In the genomic region with DNA sequence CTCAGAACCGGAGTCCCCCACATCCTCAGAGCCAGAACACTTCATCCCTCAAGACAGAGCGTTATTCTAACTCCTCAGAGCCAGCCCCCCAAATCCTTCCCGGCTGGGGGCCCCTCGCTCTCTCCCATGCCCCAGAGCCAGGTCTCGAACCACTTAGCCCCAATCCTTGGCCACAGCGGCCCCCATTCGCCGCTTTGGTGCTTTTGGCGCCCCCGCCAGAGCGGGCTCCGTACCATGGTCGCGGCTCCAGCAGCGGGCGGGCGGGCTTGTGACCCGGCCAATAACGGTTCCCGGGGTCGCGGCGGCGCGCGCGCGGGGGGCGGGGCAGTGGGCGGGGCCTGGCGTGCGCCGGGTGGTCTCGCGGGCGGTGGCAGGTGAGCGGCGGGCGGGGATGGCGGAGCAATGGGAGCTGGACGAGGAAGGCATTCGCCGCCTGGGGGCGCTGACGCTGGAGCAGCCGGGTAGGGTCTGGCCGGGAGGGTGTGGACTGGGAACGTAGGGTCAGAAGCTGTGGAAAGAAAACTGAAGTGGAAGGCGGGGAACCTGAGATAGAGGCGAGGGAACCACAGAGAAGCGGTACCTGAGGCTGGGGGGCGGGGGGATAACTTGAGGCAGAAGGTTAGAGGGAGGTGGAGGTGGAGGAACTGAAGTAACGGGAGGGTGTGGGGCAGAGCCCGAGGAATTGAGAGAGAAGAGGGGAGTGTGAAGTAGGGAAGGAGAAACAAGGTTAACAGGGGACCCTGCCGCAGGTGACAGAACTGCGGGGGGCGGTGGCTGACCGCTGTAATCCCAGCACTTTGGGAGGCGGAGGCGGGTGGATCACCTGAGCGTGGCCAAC, we compare ENCODE assay signal across 8 cellular contexts. TPM values are rescaled to one million over a fixed set of nuclear protein-coding genes. Genes with fewer than 3 reads are reported as not detected.
DNase-seq lines count a peak whose midpoint lies in the region; ATAC-seq, FAIRE-seq and TF ChIP-seq lines count a peak whose summit lies in the region.

Gene KCTD19 (minus strand): TSS at position 270 of the 838 bp plus-strand sequence. CDS start 34 bp downstream, at position 236.
A gene with protein sequence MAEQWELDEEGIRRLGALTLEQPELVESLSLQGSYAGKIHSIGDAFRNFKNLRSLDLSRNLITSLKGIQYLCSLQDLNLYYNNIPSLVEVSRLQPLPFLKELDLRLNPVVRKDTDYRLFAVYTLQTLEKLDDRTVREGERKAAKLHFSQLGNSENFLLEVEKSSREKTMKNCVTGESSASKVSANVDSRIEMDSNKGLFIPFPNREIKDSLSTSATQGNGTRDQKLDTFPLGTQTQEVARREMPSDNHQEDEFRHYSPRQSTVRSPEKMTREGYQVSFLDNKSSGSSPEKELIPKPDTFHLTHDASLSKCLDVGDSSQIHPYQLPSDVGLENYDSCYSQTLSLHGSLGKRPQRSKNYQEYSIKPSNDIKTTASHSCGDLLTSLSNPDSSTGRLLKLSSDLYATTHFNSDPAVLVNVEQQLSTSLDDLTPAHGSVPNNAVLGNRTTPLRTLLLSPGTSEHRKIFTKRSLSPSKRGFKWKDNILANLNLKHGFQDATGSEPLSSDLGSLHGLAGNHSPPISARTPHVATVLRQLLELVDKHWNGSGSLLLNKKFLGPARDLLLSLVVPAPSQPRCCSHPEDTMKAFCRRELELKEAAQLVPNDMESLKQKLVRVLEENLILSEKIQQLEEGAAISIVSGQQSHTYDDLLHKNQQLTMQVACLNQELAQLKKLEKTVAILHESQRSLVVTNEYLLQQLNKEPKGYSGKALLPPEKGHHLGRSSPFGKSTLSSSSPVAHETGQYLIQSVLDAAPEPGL (plus strand): TSS at position 344 of the 838 bp plus-strand sequence. CDS start 48 bp downstream, at position 392.

- POLR2A ChIA-PET in A673 (lab: Charles Lee; ENCODE audit: low non-redundant PET), result no interaction called here

- H3K27me3 ChIP-seq in A673 (replicated peaks; ENCODE audit: insufficient read depth, low read depth, low read length, poor library complexity) (peaks cover 19% of the 10 kb centered on the region), RWPE2 (ENCODE audit: insufficient read depth, poor library complexity, severe bottlenecking) (no peaks in the 10 kb centered on the region), right cardiac atrium (ENCODE audit: control insufficient read depth, insufficient read depth) (no peaks in the 10 kb centered on the region)

- FAIRE-seq in RCC 7860 (lab: Jason Lieb, UNC), result no peak

- H3K4me1 ChIP-seq in A673 (ENCODE audit: insufficient read depth, low read length, poor library complexity, severe bottlenecking), result no peaks in the 10 kb centered on the region
- peaks cover 14% of the 10 kb centered on the region for H3K4me1 ChIP-seq in RWPE2 (ENCODE audit: insufficient read depth, poor library complexity, severe bottlenecking)
- H3K4me1 ChIP-seq in right cardiac atrium (ENCODE audit: control insufficient read depth, insufficient read depth, low read length), result peaks cover 2% of the 10 kb centered on the region
- peaks cover 2% of the 10 kb centered on the region for H3K4me1 ChIP-seq in urinary bladder (ENCODE audit: insufficient read depth)

- BruUV-seq in A673 (replicated peaks; lab: Mats Ljungman, UMichigan), result no TSS peak

- intact Hi-C loops in A673 (cut with micrococcal nuclease; ENCODE audit: unreplicated experiment) (no loop called here), right cardiac atrium (cut with DNase I) (no loop called here)

- H3K4me3 Mint-ChIP-seq in activated naive CD8-positive, alpha-beta T cell, result peak within 1 kb of the TSS; percentile 93

- no peaks in the 10 kb centered on the region for H3K9me3 Mint-ChIP-seq in activated naive CD8-positive, alpha-beta T cell (ENCODE audit: low read depth)

- peak; percentile 51 for ATAC-seq in GM21360 (IDR thresholded peaks at IDR 0.05; ENCODE audit: unreplicated experiment)
- ATAC-seq in RWPE2 (ENCODE audit: low read depth), result 0 out of 3 replicates have a peak, but pooled peaks have one; percentile 39
- peak; percentile 89 to 91 for ATAC-seq in right cardiac atrium

- peak within 1 kb of the TSS; percentile 57 for H3K4me3 ChIP-seq in A673 (ENCODE audit: low read depth, low read length, poor library complexity, severe bottlenecking)
- peak within 1 kb of the TSS; percentile 23 for H3K4me3 ChIP-seq in RWPE2 (ENCODE audit: severe bottlenecking)
- peak within 1 kb of the TSS; percentile 58 for H3K4me3 ChIP-seq in right cardiac atrium (ENCODE audit: low read length)
- H3K4me3 ChIP-seq in urinary bladder (ENCODE audit: low read depth, low read length), result peak within 1 kb of the TSS; percentile 40

- CTCF ChIA-PET in A673 (lab: Charles Lee), result interaction anchor here (0.6 to 1.1 kb wide), 5 partner anchors 22 to 134 kb away, joined by 3 to 20 read pairs (median 3); no protein-coding TSS in a partner anchor

- DNase-seq in A673 (ENCODE audit: low spot score) (peak; percentile 67), RWPE2 (ENCODE audit: low spot score) (no peak), right cardiac atrium (peak; percentile 76 to 90 (median 89)), pulmonary artery endothelial cell (ENCODE audit: low read depth, low spot score) (peak; percentile 10), RCC 7860 (ENCODE audit: low spot score) (no peak)

- TF ChIP-seq CTCF in A673 (conservative IDR thresholded peaks at IDR 0.05; ENCODE audit: low read depth, low read length) (peak; percentile 68), RWPE2 (IDR thresholded peaks at IDR 0.05; ENCODE audit: poor library complexity, severe bottlenecking) (peak; percentile 37)

- H3K36me3 ChIP-seq in A673 (ENCODE audit: insufficient read depth, low read length, poor library complexity, severe bottlenecking) (no peaks in the 10 kb centered on the region), RWPE2 (ENCODE audit: low read depth) (no peaks in the 10 kb centered on the region), urinary bladder (ENCODE audit: insufficient read depth) (no peaks in the 10 kb centered on the region)

- H3K27ac Mint-ChIP-seq in activated naive CD8-positive, alpha-beta T cell, result peak within 1 kb of the TSS; percentile 84

- H3K27ac ChIP-seq in A673 (ENCODE audit: low read depth, low read length, poor library complexity, severe bottlenecking) (no peak within 1 kb of the TSS), RWPE2 (ENCODE audit: poor library complexity, severe bottlenecking) (no peak within 1 kb of the TSS), right cardiac atrium (ENCODE audit: low read length) (no peak within 1 kb of the TSS), urinary bladder (ENCODE audit: low read depth) (no peak within 1 kb of the TSS)

- peaks cover 12% of the 10 kb centered on the region for H3K27me3 Mint-ChIP-seq in activated naive CD8-positive, alpha-beta T cell

- H3K36me3 Mint-ChIP-seq in activated naive CD8-positive, alpha-beta T cell, result no peaks in the 10 kb centered on the region

- H3K9me3 ChIP-seq in A673 (ENCODE audit: low read depth, low read length, poor library complexity, severe bottlenecking), result no peaks in the 10 kb centered on the region
- no peaks in the 10 kb centered on the region for H3K9me3 ChIP-seq in RWPE2 (ENCODE audit: severe bottlenecking)
- no peaks in the 10 kb centered on the region for H3K9me3 ChIP-seq in right cardiac atrium (ENCODE audit: control insufficient read depth, low read length)

- H3K4me1 Mint-ChIP-seq in activated naive CD8-positive, alpha-beta T cell (ENCODE audit: low read depth), result peaks cover 16% of the 10 kb centered on the region

- WGBS in right cardiac atrium, result 8% methylated on average over 61 of the region's 61 CpGs
- 7% methylated on average over 61 of the region's 61 CpGs for WGBS in urinary bladder

RNA-seq across cellular contexts. Expression of gene KCTD19, which starts in this region (rescaled TPM):
- total RNA-seq in A673 (2021), result 0.32 TPM in 1 of 2 replicates, not detected in the other
- under 1 TPM in 1 of 4 donors, not detected in 3; 0.06 TPM for total RNA-seq in right cardiac atrium
- 0.07 TPM for polyA plus RNA-seq in right cardiac atrium
- total RNA-seq in pulmonary artery endothelial cell, result 0.28 and 0.33 TPM in 2 replicates
- 1.1 TPM for total RNA-seq in urinary bladder
- 0.14 TPM for polyA plus RNA-seq in urinary bladder

RNA-seq across cellular contexts. Expression of the second gene that starts in this region (rescaled TPM):
- total RNA-seq in A673 (2021) (not detected in 2 replicates), right cardiac atrium (under 1 TPM; 0.11 to 0.42 (median 0.29) TPM), pulmonary artery endothelial cell (0.32 and 0.92 TPM in 2 replicates), urinary bladder (2.1 TPM)
- polyA plus RNA-seq in right cardiac atrium (0.36 TPM), urinary bladder (0.19 TPM)

Comparison
In these comparisons a context has a peak if more than half of its experiments do, and no peak if none do; other contexts are left out.
1. Peak in DNase-seq and H3K4me3 ChIP-seq in A673; RNA of the genes that start here not detected or under 1 TPM.
2. Peak in DNase-seq, ATAC-seq and H3K4me3 ChIP-seq in right cardiac atrium; RNA of the genes that start here not detected or under 1 TPM.
3. Peak in DNase-seq in pulmonary artery endothelial cell; RNA of the genes that start here not detected or under 1 TPM.
4. ATAC-seq: peak in every context shown above with its lines; median percentile 90 in right cardiac atrium; 51 in GM21360; 39 in RWPE2.